In the genomic region with DNA sequence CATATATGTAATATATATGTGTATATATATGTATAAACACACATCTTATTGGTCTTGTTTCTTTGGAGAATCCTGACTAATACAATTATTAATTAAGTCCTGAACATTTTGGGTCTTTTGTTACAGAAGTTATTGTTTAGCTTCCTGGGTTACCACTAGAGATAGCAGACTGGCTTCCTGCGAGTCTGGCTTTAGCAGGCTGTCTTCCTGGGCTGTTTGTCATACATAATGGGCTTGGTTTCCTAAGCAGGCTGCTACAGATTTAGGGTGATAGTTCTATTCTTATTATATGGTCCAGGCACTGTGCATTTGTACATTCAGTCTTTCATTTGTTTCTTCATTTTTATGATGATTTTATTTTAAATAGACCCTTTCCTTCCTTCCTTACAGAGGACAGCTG, we compare ENCODE assay signal across 8 cellular contexts.
"Had no signal": no experiment of that assay in that cellular context is flagged by ENCODE, and none has a peak within 500 bp of the region (broad histone marks: within the 10 kb centered on the region; RNA-seq: fewer than 3 reads in every experiment).

No MANE protein-coding gene starts in this region.

- H3K4me3 Mint-ChIP-seq: HFFc6 had no signal

- H3K27ac Mint-ChIP-seq: HFFc6 had no signal

- H3K27ac ChIP-seq: HL-60 had no signal

- H3K4me3 ChIP-seq: HAP-1, K562 had no signal

- H3K36me3 ChIP-seq: HAP-1 had no signal

- H3K9me3 ChIP-seq: HAP-1 had no signal

- ATAC-seq: HCT116, K562 had no signal

- H3K4me1 ChIP-seq: HAP-1 had no signal

- FAIRE-seq: K562 had no signal

- H3K9me3 Mint-ChIP-seq: HFFc6 had no signal

- DNase-seq: GOT3, H7, HFFc6, IMR-90 had no signal
